Comparison of ENCODE assay signal across 8 cellular contexts in genomic region chr15:28984421-28985375, GRCh38.
DNase-seq lines count a peak whose midpoint lies in the region; ATAC-seq and TF ChIP-seq lines count a peak whose summit lies in the region.

No MANE protein-coding gene starts in this region.

- DNase-seq in HCEC 1CT (peak; percentile 56), SW480 (ENCODE audit: low spot score) (peak; percentile 5), fibroblast of mammary gland (ENCODE audit: low read depth) (peak; percentile 46), pons (ENCODE audit: low spot score) (peak; percentile 98), OCI-M1 (lab: John Stamatoyannopoulos, UW) (no peak)
- DNase-seq in activated effector memory CD4-positive, alpha-beta T cell treated with Interleukin-2 at 50 U/mL for 16 hours, result no peak

- no peak for TF ChIP-seq CTCF in fibroblast of mammary gland (conservative IDR thresholded peaks at IDR 0.05; ENCODE audit: control insufficient read depth, insufficient read depth, low read depth, low read length)

- H3K4me3 ChIP-seq in fibroblast of mammary gland (ENCODE audit: control insufficient read depth, low read depth, low read length), result no peak overlapping the region

- ATAC-seq in GM21367 (IDR thresholded peaks at IDR 0.05; ENCODE audit: unreplicated experiment) (no peak), HG03159 (IDR thresholded peaks at IDR 0.05; ENCODE audit: unreplicated experiment) (no peak)

Comparison
In these comparisons a context has a peak if more than half of its experiments do, and no peak if none do; other contexts are left out.
1. DNase-seq: peak in HCEC 1CT (single experiment), SW480 (single experiment), fibroblast of mammary gland (single experiment) and pons (single experiment); none in activated effector memory CD4-positive, alpha-beta T cell treated with Interleukin-2 at 50 U/mL for 16 hours (single experiment) and OCI-M1 (single experiment).